In genomic region chr2:68737717-68738116, GRCh38 we compare ENCODE assay signal across 8 cellular contexts. TPM values are rescaled to one million over a fixed set of nuclear protein-coding genes. Genes with fewer than 3 reads are reported as not detected.
DNase-seq lines count a peak whose midpoint lies in the region; TF ChIP-seq lines count a peak whose summit lies in the region.

No MANE protein-coding gene starts in this region.

- TF ChIP-seq POLR2A in vagina (IDR thresholded peaks at IDR 0.05) (no peak), uterus (IDR thresholded peaks at IDR 0.05) (no peak)

- H3K27me3 ChIP-seq in vagina = no peaks in the 10 kb centered on the region
- H3K27me3 ChIP-seq in uterus = no peaks in the 10 kb centered on the region

- DNase-seq in stimulated activated CD4-positive, alpha-beta T cell treated with anti-CD3 and anti-CD28 coated beads, Interleukin-15, amount 100 ng/mL, for 24 hours = peak; percentile 62
- no peak for DNase-seq in stimulated activated CD4-positive, alpha-beta T cell treated with anti-CD3 and anti-CD28 coated beads, Interleukin-2, amount 100 ng/mL, for 48 hours
- peak; percentile 50 for DNase-seq in NAMALWA (ENCODE audit: low spot score)
- DNase-seq in fibroblast of the aortic adventitia (ENCODE audit: low read depth) = no peak
- DNase-seq in vagina (ENCODE audit: extremely low spot score in 2 of 2) = peak in 1 of 2 donors; percentile 31
- no peak for DNase-seq in uterus
- no peak for DNase-seq in T-helper 9 cell
- DNase-seq in NCI-H510A (lab: John Stamatoyannopoulos, UW) = no peak

- H3K4me3 ChIP-seq in fibroblast of the aortic adventitia (ENCODE audit: low read depth, low read length) = peak overlapping the region; percentile 2
- H3K4me3 ChIP-seq in vagina = peak overlapping the region in 1 of 2 donors; percentile 21
- no peak overlapping the region for H3K4me3 ChIP-seq in uterus

- intact Hi-C loops in vagina (cut with DNase I) (no loop called here), uterus (cut with DNase I; ENCODE audit: low total_unique reads) (no loop called here)

- no peak for TF ChIP-seq CTCF in fibroblast of the aortic adventitia (IDR thresholded peaks at IDR 0.05; ENCODE audit: insufficient read depth, low read length)
- no peak for TF ChIP-seq CTCF in vagina (IDR thresholded peaks at IDR 0.05)
- TF ChIP-seq CTCF in uterus (IDR thresholded peaks at IDR 0.05) = no peak

- H3K4me1 ChIP-seq in vagina (peaks cover 7% of the 10 kb centered on the region), uterus (no peaks in the 10 kb centered on the region)

- H3K9me3 ChIP-seq in vagina = no peaks in the 10 kb centered on the region
- no peaks in the 10 kb centered on the region for H3K9me3 ChIP-seq in uterus

- H3K36me3 ChIP-seq in vagina (no peaks in the 10 kb centered on the region), uterus (no peaks in the 10 kb centered on the region)

- H3K27ac ChIP-seq in vagina (peak overlapping the region; percentile 38), uterus (no peak overlapping the region)

RNA-seq across cellular contexts. Expression of gene ARHGAP25, which starts 3.1 kb away (rescaled TPM):
- total RNA-seq in fibroblast of the aortic adventitia (ENCODE audit: low replicate concordance) (0.36 and 2.2 TPM in 2 replicates), vagina (9.6 TPM), uterus (10 to 100 TPM in 1 of 4 donors, 1 to 10 TPM in 3; 3.1 to 11.4 (median 6.6) TPM)

Comparison
In these comparisons a context has a peak if more than half of its experiments do, and no peak if none do; other contexts are left out.
1. DNase-seq: peak in stimulated activated CD4-positive, alpha-beta T cell treated with anti-CD3 and anti-CD28 coated beads, Interleukin-15, amount 100 ng/mL, for 24 hours (single experiment) and NAMALWA (single experiment); none in stimulated activated CD4-positive, alpha-beta T cell treated with anti-CD3 and anti-CD28 coated beads, Interleukin-2, amount 100 ng/mL, for 48 hours (0 of 2), fibroblast of the aortic adventitia (single experiment), uterus (0 of 2), T-helper 9 cell (single experiment) and NCI-H510A (single experiment).